ENCODE assay signal across 8 cellular contexts in the genomic region with DNA sequence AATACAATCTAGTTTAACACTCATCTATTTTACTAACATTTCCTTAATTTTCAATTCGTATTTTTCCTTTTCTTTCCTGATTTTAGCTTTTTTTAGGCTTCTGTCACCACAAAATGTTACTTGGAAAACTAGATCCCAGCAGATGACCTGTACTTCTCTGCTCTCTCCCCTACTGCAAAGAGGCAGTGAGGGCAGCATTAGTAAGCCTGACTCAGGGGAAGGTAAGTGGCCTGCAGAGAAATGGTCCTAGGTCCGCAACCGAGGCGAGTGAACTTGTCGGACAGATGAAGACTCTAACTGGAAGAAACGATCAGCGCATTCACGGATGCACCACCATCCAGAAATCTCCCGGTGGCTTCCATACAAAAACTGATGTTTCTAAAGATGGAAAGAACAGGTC. TPM values are rescaled to one million over a fixed set of nuclear protein-coding genes. Genes with fewer than 3 reads are reported as not detected.
DNase-seq lines count a peak whose midpoint lies in the region; ATAC-seq and TF ChIP-seq lines count a peak whose summit lies in the region.

No MANE protein-coding gene starts in this region.

- no peak overlapping the region for H3K4me2 ChIP-seq in OCI-LY7 (ENCODE audit: low read length)

- intact Hi-C loops in CD8-positive, alpha-beta T cell (cut with DNase I, micrococcal nuclease), result loop anchor here in 1 of 2 experiments (2.0 kb wide), 1 partner anchor 288 kb away; no protein-coding TSS in a partner anchor
- intact Hi-C loops in prostate gland (cut with DNase I), result no loop called here
- intact Hi-C loops in OCI-LY7 (cut with micrococcal nuclease; ENCODE audit: unreplicated experiment), result no loop called here

- DNase-seq in CD8-positive, alpha-beta T cell, result peak in 1 of 7 experiments; percentile 46
- no peak for DNase-seq in RWPE2 (ENCODE audit: low spot score)
- no peak for DNase-seq in epithelial cell of prostate (ENCODE audit: low read depth, low spot score)
- no peak for DNase-seq in prostate gland (ENCODE audit: low spot score)
- no peak for DNase-seq in GM19238 (ENCODE audit: insufficient read length, low spot score)
- DNase-seq in retina, result no peak
- DNase-seq in OCI-LY7 (ENCODE audit: low spot score), result no peak

- H3K4me1 Mint-ChIP-seq in CD8-positive, alpha-beta T cell (ENCODE audit: low read depth), result peaks cover 48% of the 10 kb centered on the region

- 0 out of 2 replicates have a peak, but pooled peaks cover 3% of the 10 kb centered on the region for H4K20me1 ChIP-seq in OCI-LY7 (ENCODE audit: insufficient read depth, low read length)

- H3K27me3 Mint-ChIP-seq in CD8-positive, alpha-beta T cell (ENCODE audit: low read depth), result no peaks in the 10 kb centered on the region

- no peak overlapping the region for H3K4me3 Mint-ChIP-seq in CD8-positive, alpha-beta T cell

- no peaks in the 10 kb centered on the region for H3K9me3 ChIP-seq in CD8-positive, alpha-beta T cell (ENCODE audit: low read length)
- H3K9me3 ChIP-seq in RWPE2 (ENCODE audit: severe bottlenecking) (no peaks in the 10 kb centered on the region), prostate gland (no peaks in the 10 kb centered on the region), OCI-LY7 (ENCODE audit: low read length) (no peaks in the 10 kb centered on the region)

- H3K27ac Mint-ChIP-seq in CD8-positive, alpha-beta T cell, result peak overlapping the region; percentile 98

- POLR2A ChIA-PET in CD8-positive, alpha-beta T cell (lab: Charles Lee), result interaction anchor here (1.8 to 4.4 kb wide), 3 partner anchors 21 to 506 kb away, joined by 6 to 42 read pairs (median 27); a partner anchor contains a TSS
- POLR2A ChIA-PET in OCI-LY7 (lab: Charles Lee), result interaction anchor here (0.6 to 0.7 kb wide), 3 partner anchors 28 to 1398 kb away, joined by 3 read pairs; no protein-coding TSS in a partner anchor

- CTCF ChIA-PET in CD8-positive, alpha-beta T cell (lab: Charles Lee), result interaction anchor here (0.9 to 1.6 kb wide), 3 partner anchors 31 to 35 kb away, joined by 3 to 4 read pairs (median 4); a partner anchor contains a TSS
- CTCF ChIA-PET in OCI-LY7 (lab: Charles Lee; ENCODE audit: unreplicated experiment), result no interaction called here

- H3K9me3 Mint-ChIP-seq in CD8-positive, alpha-beta T cell, result no peaks in the 10 kb centered on the region

- peaks cover 66% of the 10 kb centered on the region for H3K36me3 Mint-ChIP-seq in CD8-positive, alpha-beta T cell

- no peaks in the 10 kb centered on the region for H3K79me2 ChIP-seq in OCI-LY7 (ENCODE audit: insufficient read depth, low read depth, low read length)

- WGBS in prostate gland, result 74% methylated on average over 9 of the region's 9 CpGs

- no peak overlapping the region for H3K4me3 ChIP-seq in CD8-positive, alpha-beta T cell (ENCODE audit: low read depth, low read length)
- no peak overlapping the region for H3K4me3 ChIP-seq in RWPE2 (ENCODE audit: severe bottlenecking)
- no peak overlapping the region for H3K4me3 ChIP-seq in prostate gland
- no peak overlapping the region for H3K4me3 ChIP-seq in OCI-LY7 (ENCODE audit: low read depth, low read length, poor library complexity, severe bottlenecking)

- peak overlapping the region; percentile 95 for H3K27ac ChIP-seq in CD8-positive, alpha-beta T cell (ENCODE audit: low read depth, low read length)
- H3K27ac ChIP-seq in RWPE2 (ENCODE audit: poor library complexity, severe bottlenecking), result peak overlapping the region; percentile 94
- H3K27ac ChIP-seq in epithelial cell of prostate, result peak overlapping the region; percentile 82
- peak overlapping the region; percentile 64 for H3K27ac ChIP-seq in prostate gland
- no peak overlapping the region for H3K27ac ChIP-seq in OCI-LY7 (ENCODE audit: low read depth, low read length, poor library complexity, severe bottlenecking)

- no TSS peak for BruUV-seq in OCI-LY7 (replicated peaks; lab: Mats Ljungman, UMichigan)

- H3K27me3 ChIP-seq in CD8-positive, alpha-beta T cell (ENCODE audit: insufficient read depth, low read length), result no peaks in the 10 kb centered on the region
- H3K27me3 ChIP-seq in RWPE2 (ENCODE audit: insufficient read depth, poor library complexity, severe bottlenecking) (no peaks in the 10 kb centered on the region), prostate gland (replicated peaks; ENCODE audit: insufficient read depth) (no peaks in the 10 kb centered on the region)

- no peak overlapping the region for H2AFZ ChIP-seq in OCI-LY7 (ENCODE audit: low read length)

- TF ChIP-seq CTCF in CD8-positive, alpha-beta T cell (IDR thresholded peaks at IDR 0.05), result no peak
- no peak for TF ChIP-seq CTCF in RWPE2 (IDR thresholded peaks at IDR 0.05; ENCODE audit: poor library complexity, severe bottlenecking)
- no peak for TF ChIP-seq CTCF in prostate gland (IDR thresholded peaks at IDR 0.05)
- no peak for TF ChIP-seq CTCF in OCI-LY7 (conservative IDR thresholded peaks at IDR 0.05; ENCODE audit: low read length)

- H3K9me2 ChIP-seq in OCI-LY7 (ENCODE audit: insufficient read depth, low read length), result no peaks in the 10 kb centered on the region

- peaks cover 55% of the 10 kb centered on the region for H3K4me1 ChIP-seq in CD8-positive, alpha-beta T cell (ENCODE audit: insufficient read depth, low read length)
- H3K4me1 ChIP-seq in RWPE2 (ENCODE audit: insufficient read depth, poor library complexity, severe bottlenecking) (peaks cover 30% of the 10 kb centered on the region), prostate gland (replicated peaks) (no peaks in the 10 kb centered on the region), OCI-LY7 (ENCODE audit: insufficient read depth, low read length, poor library complexity, severe bottlenecking) (no peaks in the 10 kb centered on the region)

- no peak for TF ChIP-seq POLR2A in prostate gland (IDR thresholded peaks at IDR 0.05)

- H3K36me3 ChIP-seq in CD8-positive, alpha-beta T cell (ENCODE audit: insufficient read depth, low read length), result peaks cover 4% of the 10 kb centered on the region
- H3K36me3 ChIP-seq in RWPE2 (ENCODE audit: low read depth) (peaks cover 33% of the 10 kb centered on the region), prostate gland (no peaks in the 10 kb centered on the region), OCI-LY7 (ENCODE audit: insufficient read depth, low read length) (peaks cover 33% of the 10 kb centered on the region)

- ATAC-seq in CD8-positive, alpha-beta T cell, result no peak
- ATAC-seq in RWPE2 (ENCODE audit: low read depth) (no peak), GM21360 (IDR thresholded peaks at IDR 0.05; ENCODE audit: unreplicated experiment) (no peak)

RNA-seq across cellular contexts. Expression of a gene that starts 20.4 kb away (rescaled TPM):
- total RNA-seq in CD8-positive, alpha-beta T cell, result 10 to 100 TPM; 20.1 to 24.3 TPM
- total RNA-seq in prostate gland (10 to 100 TPM; 56.8 to 80.5 TPM), OCI-LY7 (2022) (19.6 and 19.7 TPM in 2 replicates)
- 22.2 and 23.3 TPM in 2 replicates for total RNA-seq in OCI-LY7 (2014; rRNA removed; shearing (Covaris generic))

RNA-seq across cellular contexts. Expression of a gene that starts 20.6 kb away (rescaled TPM):
- total RNA-seq in CD8-positive, alpha-beta T cell, result 1 to 10 TPM in 1 of 2 experiments, under 1 TPM in 1; 0.71 to 1.7 TPM
- total RNA-seq in prostate gland (10 to 100 TPM; 12.1 to 14.8 TPM), OCI-LY7 (2022) (26.9 and 27.1 TPM in 2 replicates)
- total RNA-seq in OCI-LY7 (2014; rRNA removed; shearing (Covaris generic)), result 19.8 and 24.7 TPM in 2 replicates

RNA-seq across cellular contexts. Expression of a gene that starts 33.2 kb away (rescaled TPM):
- 10 to 100 TPM; 51.5 to 56.5 TPM for total RNA-seq in CD8-positive, alpha-beta T cell
- total RNA-seq in prostate gland (10 to 100 TPM; 41.1 to 53.2 TPM), OCI-LY7 (2022) (38.6 and 44.1 TPM in 2 replicates)
- 22.7 and 30.2 TPM in 2 replicates for total RNA-seq in OCI-LY7 (2014; rRNA removed; shearing (Covaris generic))

RNA-seq across cellular contexts. Expression of a gene that starts 33.4 kb away (rescaled TPM):
- 1 to 10 TPM; 7.5 to 8.3 TPM for total RNA-seq in CD8-positive, alpha-beta T cell
- total RNA-seq in prostate gland (10 to 100 TPM; 15.0 to 15.1 TPM), OCI-LY7 (2022) (21.0 and 21.9 TPM in 2 replicates)
- total RNA-seq in OCI-LY7 (2014; rRNA removed; shearing (Covaris generic)), result 12.4 and 15.6 TPM in 2 replicates

Comparison
In these comparisons a context has a peak if more than half of its experiments do, and no peak if none do; other contexts are left out.
1. RNA of a gene that starts 20.6 kb away (total RNA-seq): 19.8 to 27.1 TPM in OCI-LY7 and 12.1 to 14.8 TPM in prostate gland; 0.71 to 1.7 TPM in CD8-positive, alpha-beta T cell; every median in the first group is over 4 times any median in the second.